In genomic region chr22:23767673-23768548, GRCh38 we compare ENCODE assay signal across 8 cellular contexts. TPM values are rescaled to one million over a fixed set of nuclear protein-coding genes. Genes with fewer than 3 reads are reported as not detected.
DNase-seq lines count a peak whose midpoint lies in the region; ATAC-seq and TF ChIP-seq lines count a peak whose summit lies in the region.

Gene CHCHD10, minus strand, starts transcription at chr22:23767972. Its CDS starts 98 bp downstream, at chr22:23767874.

- H3K4me3 Mint-ChIP-seq in activated CD4-positive, alpha-beta T cell treated with anti-CD3 and anti-CD28 coated beads, Interleukin-2, amount 10 ng/mL, durations not matched to agents 7 days and 5 days, result peak within 1 kb of the TSS; percentile 76

- H3K36me3 Mint-ChIP-seq in activated CD4-positive, alpha-beta T cell treated with anti-CD3 and anti-CD28 coated beads, Interleukin-2, amount 10 ng/mL, durations not matched to agents 7 days and 5 days (ENCODE audit: low read depth), result peaks cover 2% of the 10 kb centered on the region

- CTCF ChIA-PET in activated CD4-positive, alpha-beta T cell treated with anti-CD3 and anti-CD28 coated beads, Interleukin-2, amount 10 ng/mL, durations not matched to agents 7 days and 5 days (lab: Charles Lee), result interaction anchor here (1.0 to 4.9 kb wide), 5 partner anchors 17 to 82 kb away, joined by 3 to 20 read pairs (median 3); partner anchors contain the start of genes SMARCB1 and ZNF70

- intact Hi-C loops in right lobe of liver (cut with DNase I), result loop anchor here in 1 of 2 donors (5.0 kb wide), 1 partner anchor 79 kb away; no protein-coding TSS in a partner anchor

- DNase-seq in EH (ENCODE audit: low read depth), result peak; percentile 77
- DNase-seq in NCI-H524 (lab: John Stamatoyannopoulos, UW), result peak; percentile 80 to 86
- peak; percentile 78 for DNase-seq in activated CD4-positive, alpha-beta T cell treated with anti-CD3 and anti-CD28 coated beads, Interleukin-2, amount 10 ng/mL, durations not matched to agents 7 days and 5 days
- peak; percentile 87 for DNase-seq in dermis blood vessel endothelial cell
- peak; percentile 90 to 93 (median 92) for DNase-seq in right lobe of liver
- DNase-seq in stimulated activated CD4-positive, alpha-beta T cell treated with anti-CD3 and anti-CD28 coated beads, Interleukin-4, amount 100 ng/mL, for 1 hour, result peak; percentile 79

- ATAC-seq in HG02678 (IDR thresholded peaks at IDR 0.05; ENCODE audit: unreplicated experiment), result peak; percentile 59
- ATAC-seq in right lobe of liver, result peak; percentile 73 to 83 (median 78)
- no peak for ATAC-seq in HG03469 (IDR thresholded peaks at IDR 0.05; ENCODE audit: unreplicated experiment)

- H3K4me3 ChIP-seq in right lobe of liver, result peak within 1 kb of the TSS; percentile 79 to 85 (median 79)

- no peaks in the 10 kb centered on the region for H3K9me3 Mint-ChIP-seq in activated CD4-positive, alpha-beta T cell treated with anti-CD3 and anti-CD28 coated beads, Interleukin-2, amount 10 ng/mL, durations not matched to agents 7 days and 5 days

- H3K27me3 ChIP-seq in right lobe of liver, result no peaks in the 10 kb centered on the region

- H3K27ac ChIP-seq in right lobe of liver, result peak within 1 kb of the TSS; percentile 84 to 95 (median 95)

- WGBS in right lobe of liver (ENCODE audit: insufficient coverage, low coverage, low lambda C conversion rate, missing lambda C conversion rate), result 0% methylated on average over 9 of the region's 63 CpGs

- H3K4me1 Mint-ChIP-seq in activated CD4-positive, alpha-beta T cell treated with anti-CD3 and anti-CD28 coated beads, Interleukin-2, amount 10 ng/mL, durations not matched to agents 7 days and 5 days, result peaks cover 49% of the 10 kb centered on the region

- POLR2A ChIA-PET in activated CD4-positive, alpha-beta T cell treated with anti-CD3 and anti-CD28 coated beads, Interleukin-2, amount 10 ng/mL, durations not matched to agents 7 days and 5 days (lab: Charles Lee), result no interaction called here

- peaks cover 2% of the 10 kb centered on the region for H3K27me3 Mint-ChIP-seq in activated CD4-positive, alpha-beta T cell treated with anti-CD3 and anti-CD28 coated beads, Interleukin-2, amount 10 ng/mL, durations not matched to agents 7 days and 5 days

- peak; percentile 92 for TF ChIP-seq POLR2A in right lobe of liver (IDR thresholded peaks at IDR 0.05)

- peaks cover 0 to 40% (median 12%) of the 10 kb centered on the region in 4 donors for H3K4me1 ChIP-seq in right lobe of liver

- TF ChIP-seq CTCF in right lobe of liver (IDR thresholded peaks at IDR 0.05), result peak; percentile 81 to 87 (median 83)

- peaks cover 0 to 11% (median 7%) of the 10 kb centered on the region in 4 donors for H3K36me3 ChIP-seq in right lobe of liver

- peak within 1 kb of the TSS; percentile 84 for H3K27ac Mint-ChIP-seq in activated CD4-positive, alpha-beta T cell treated with anti-CD3 and anti-CD28 coated beads, Interleukin-2, amount 10 ng/mL, durations not matched to agents 7 days and 5 days

- no peaks in the 10 kb centered on the region for H3K9me3 ChIP-seq in right lobe of liver

RNA-seq across cellular contexts. Expression of gene CHCHD10, which starts in this region (rescaled TPM):
- total RNA-seq in activated CD4-positive, alpha-beta T cell treated with anti-CD3 and anti-CD28 coated beads, Interleukin-2, amount 10 ng/mL, durations not matched to agents 7 days and 5 days, result 10 to 100 TPM; 44.6 to 55.4 TPM
- total RNA-seq in dermis blood vessel endothelial cell (2.6 and 9.6 TPM in 2 replicates), right lobe of liver (100 to 1,000 TPM; 133 to 416 (median 252) TPM)
